1 cellular context compared by ENCODE assay signal in genomic region chr14:100328495-100329163, GRCh38.
TF ChIP-seq lines count a peak whose summit lies in the region.

No MANE protein-coding gene starts in this region.

TF ChIP-seq in HepG2, 621 proteins besides CTCF, POLR2A, EP300 and RAD21 (continued from another document and continues in another):
- TF ChIP-seq ZNF318 (CRISPR knock-in tag; IDR thresholded peaks at IDR 0.05): no peak
- TF ChIP-seq ZNF766 (CRISPR knock-in tag; IDR thresholded peaks at IDR 0.05; ENCODE audit: borderline replicate concordance): no peak
- TF ChIP-seq ZNF574 (CRISPR knock-in tag; IDR thresholded peaks at IDR 0.05): peak; percentile 55; the same call in 1 of the 2 replicates
- peak; percentile 86; the same call in 1 of the 2 replicates for TF ChIP-seq ZNF547 (CRISPR knock-in tag; IDR thresholded peaks at IDR 0.05)
- peak; percentile 42; the same call in 1 of the 2 replicates for TF ChIP-seq KLF12 (CRISPR knock-in tag; IDR thresholded peaks at IDR 0.05; ENCODE audit: borderline replicate concordance)
- no peak for TF ChIP-seq MAX (IDR thresholded peaks at IDR 0.05)
- 0 out of 2 replicates have a peak, but pooled peaks have one; percentile 47 for TF ChIP-seq JUN (CRISPR knock-in tag; IDR thresholded peaks at IDR 0.05)
- 0 out of 2 replicates have a peak, but pooled peaks have one; percentile 8 for TF ChIP-seq ARID5B (CRISPR knock-in tag; IDR thresholded peaks at IDR 0.05)
- no peak for TF ChIP-seq ZNF841 (CRISPR knock-in tag; IDR thresholded peaks at IDR 0.05; ENCODE audit: borderline replicate concordance)
- TF ChIP-seq ZNF160 (CRISPR knock-in tag; IDR thresholded peaks at IDR 0.05): peak; percentile 26; the same call in 1 of the 2 replicates
- peak; percentile 67 for TF ChIP-seq MXD4 (CRISPR knock-in tag; IDR thresholded peaks at IDR 0.05)
- 0 out of 2 replicates have a peak, but pooled peaks have one; percentile 50 for TF ChIP-seq ZFP90 (CRISPR knock-in tag; IDR thresholded peaks at IDR 0.05; ENCODE audit: borderline replicate concordance)
- no peak for TF ChIP-seq CREM (IDR thresholded peaks at IDR 0.05)
- TF ChIP-seq CREM (CRISPR knock-in tag; IDR thresholded peaks at IDR 0.05): no peak
- peak; percentile 65; the same call in 1 of the 2 replicates for TF ChIP-seq ZBTB7A (CRISPR knock-in tag; IDR thresholded peaks at IDR 0.05)
- TF ChIP-seq ZBTB43 (CRISPR knock-in tag; conservative IDR thresholded peaks at IDR 0.05): 0 out of 2 replicates have a peak, but pooled peaks have one; percentile 21
- TF ChIP-seq TCF12 (IDR thresholded peaks at IDR 0.05): no peak
- TF ChIP-seq TCF12 (CRISPR knock-in tag; IDR thresholded peaks at IDR 0.05): 0 out of 2 replicates have a peak, but pooled peaks have one; percentile 70
- no peak for TF ChIP-seq XRCC5 (optimal IDR thresholded peaks at IDR 0.05; ENCODE audit: low read length)
- TF ChIP-seq FUBP1 (CRISPR knock-in tag; IDR thresholded peaks at IDR 0.05; ENCODE audit: borderline replicate concordance): 0 out of 2 replicates have a peak, but pooled peaks have one; percentile 58
- peak; percentile 44; the same call in 1 of the 2 replicates for TF ChIP-seq SAP130 (CRISPR knock-in tag; IDR thresholded peaks at IDR 0.05; ENCODE audit: low read depth)
- 0 out of 2 replicates have a peak, but pooled peaks have one; percentile 61 for TF ChIP-seq ZNF383 (CRISPR knock-in tag; IDR thresholded peaks at IDR 0.05; ENCODE audit: borderline replicate concordance)
- TF ChIP-seq SNAPC2 (CRISPR knock-in tag; IDR thresholded peaks at IDR 0.05): peak; percentile 94
- peak; percentile 51; the same call in 1 of the 2 replicates for TF ChIP-seq SPEN (CRISPR knock-in tag; IDR thresholded peaks at IDR 0.05; ENCODE audit: low read depth)
- peak; percentile 58; the same call in 1 of the 2 replicates for TF ChIP-seq UBTF (CRISPR knock-in tag; IDR thresholded peaks at IDR 0.05)
- 0 out of 2 replicates have a peak, but pooled peaks have one; percentile 54 for TF ChIP-seq ZZZ3 (CRISPR knock-in tag; IDR thresholded peaks at IDR 0.05; ENCODE audit: borderline replicate concordance)
- TF ChIP-seq AHR (CRISPR knock-in tag; IDR thresholded peaks at IDR 0.05): no peak
- peak; percentile 12; the same call in 1 of the 2 replicates for TF ChIP-seq ZSCAN20 (CRISPR knock-in tag; IDR thresholded peaks at IDR 0.05; ENCODE audit: borderline replicate concordance)
- peak; percentile 74; the same call in 1 of the 2 replicates for TF ChIP-seq CREBL2 (CRISPR knock-in tag; IDR thresholded peaks at IDR 0.05; ENCODE audit: borderline replicate concordance)
